Comparison of ENCODE assay signal across 8 cellular contexts in genomic region chr17:78838574-78839005, GRCh38. TPM values are rescaled to one million over a fixed set of nuclear protein-coding genes. Genes with fewer than 3 reads are reported as not detected.
DNase-seq lines count a peak whose midpoint lies in the region; ATAC-seq and TF ChIP-seq lines count a peak whose summit lies in the region.

No MANE protein-coding gene starts in this region.

- H3K9ac ChIP-seq in SK-N-MC (ENCODE audit: insufficient read length): peak overlapping the region; percentile 96

- peaks cover 55% of the 10 kb centered on the region for H3K79me2 ChIP-seq in hepatocyte

- peak overlapping the region; percentile 95 for H3K27ac Mint-ChIP-seq in activated CD8-positive, alpha-beta memory T cell treated with anti-CD3 and anti-CD28 coated beads, Interleukin-2, amount 10 ng/mL, durations not matched to agents 7 days and 5 days
- peak overlapping the region; percentile 59 for H3K27ac Mint-ChIP-seq in stimulated activated naive B cell treated with anti-CD40 and anti-IgM and Interleukin-4, amounts not matched to agents 10 μg/mL and 1 μg/mL and 100 μg/mL, for 72 hours

- peak overlapping the region; percentile 86 for H3K4me2 ChIP-seq in hepatocyte

- H3K9me3 Mint-ChIP-seq in activated CD8-positive, alpha-beta memory T cell treated with anti-CD3 and anti-CD28 coated beads, Interleukin-2, amount 10 ng/mL, durations not matched to agents 7 days and 5 days (ENCODE audit: low read depth): no peaks in the 10 kb centered on the region
- H3K9me3 Mint-ChIP-seq in stimulated activated naive B cell treated with anti-CD40 and anti-IgM and Interleukin-4, amounts not matched to agents 10 μg/mL and 1 μg/mL and 100 μg/mL, for 72 hours: no peaks in the 10 kb centered on the region

- CTCF ChIA-PET in activated CD8-positive, alpha-beta memory T cell treated with anti-CD3 and anti-CD28 coated beads, Interleukin-2, amount 10 ng/mL, durations not matched to agents 7 days and 5 days (lab: Charles Lee): no interaction called here

- H3K4me1 Mint-ChIP-seq in activated CD8-positive, alpha-beta memory T cell treated with anti-CD3 and anti-CD28 coated beads, Interleukin-2, amount 10 ng/mL, durations not matched to agents 7 days and 5 days: peaks cover 37% of the 10 kb centered on the region
- H3K4me1 Mint-ChIP-seq in stimulated activated naive B cell treated with anti-CD40 and anti-IgM and Interleukin-4, amounts not matched to agents 10 μg/mL and 1 μg/mL and 100 μg/mL, for 72 hours: peaks cover 28 to 42% of the 10 kb centered on the region in 2 donors

- H3K36me3 ChIP-seq in SK-N-MC (ENCODE audit: insufficient read depth, low read length) (peaks cover 42% of the 10 kb centered on the region), hepatocyte (replicated peaks; ENCODE audit: insufficient read depth, low read depth) (peaks cover 7% of the 10 kb centered on the region)

- H3K4me3 ChIP-seq in SK-N-MC (peak overlapping the region; percentile 94), hepatocyte (no peak overlapping the region)

- peak overlapping the region; percentile 89 for H3K4me3 Mint-ChIP-seq in activated CD8-positive, alpha-beta memory T cell treated with anti-CD3 and anti-CD28 coated beads, Interleukin-2, amount 10 ng/mL, durations not matched to agents 7 days and 5 days
- peak overlapping the region; percentile 90 for H3K4me3 Mint-ChIP-seq in stimulated activated naive B cell treated with anti-CD40 and anti-IgM and Interleukin-4, amounts not matched to agents 10 μg/mL and 1 μg/mL and 100 μg/mL, for 72 hours

- WGBS in hepatocyte (ENCODE audit: low lambda C conversion rate, missing lambda C conversion rate): 89% methylated on average over 22 of the region's 22 CpGs

- H3K9me2 ChIP-seq in hepatocyte (replicated peaks; ENCODE audit: insufficient read depth): no peaks in the 10 kb centered on the region

- H2AFZ ChIP-seq in hepatocyte: no peak overlapping the region

- no peak for ATAC-seq in activated CD8-positive, alpha-beta memory T cell treated with anti-CD3 and anti-CD28 coated beads, Interleukin-2, amount 10 ng/mL, durations not matched to agents 7 days and 5 days
- ATAC-seq in stimulated activated naive B cell treated with anti-CD40 and anti-IgM and Interleukin-4, amounts not matched to agents 10 μg/mL and 1 μg/mL and 100 μg/mL, for 72 hours (replicated peaks): no peak
- no peak for ATAC-seq in GM21825 (IDR thresholded peaks at IDR 0.05; ENCODE audit: unreplicated experiment)
- ATAC-seq in GM21619 (IDR thresholded peaks at IDR 0.05; ENCODE audit: unreplicated experiment): no peak
- ATAC-seq in GM21723 (IDR thresholded peaks at IDR 0.05; ENCODE audit: unreplicated experiment): no peak

- H3K9me3 ChIP-seq in SK-N-MC (ENCODE audit: low read depth, low read length) (no peaks in the 10 kb centered on the region), hepatocyte (ENCODE audit: low read depth) (no peaks in the 10 kb centered on the region)

- no peak for TF ChIP-seq CTCF in hepatocyte (IDR thresholded peaks at IDR 0.05; ENCODE audit: poor library complexity)

- H3K36me3 Mint-ChIP-seq in activated CD8-positive, alpha-beta memory T cell treated with anti-CD3 and anti-CD28 coated beads, Interleukin-2, amount 10 ng/mL, durations not matched to agents 7 days and 5 days: peaks cover 31% of the 10 kb centered on the region
- H3K36me3 Mint-ChIP-seq in stimulated activated naive B cell treated with anti-CD40 and anti-IgM and Interleukin-4, amounts not matched to agents 10 μg/mL and 1 μg/mL and 100 μg/mL, for 72 hours: peaks cover 20 to 28% of the 10 kb centered on the region in 2 donors

- no peaks in the 10 kb centered on the region for H3K27me3 ChIP-seq in hepatocyte

- H3K4me1 ChIP-seq in hepatocyte (ENCODE audit: insufficient read depth): peaks cover 13% of the 10 kb centered on the region

- H3K27ac ChIP-seq in SK-N-MC (no peak overlapping the region), hepatocyte (peak overlapping the region; percentile 99)

- H4K20me1 ChIP-seq in hepatocyte (ENCODE audit: insufficient read depth, poor library complexity, severe bottlenecking): peaks cover 12% of the 10 kb centered on the region

- no peak for DNase-seq in activated CD8-positive, alpha-beta memory T cell treated with anti-CD3 and anti-CD28 coated beads, Interleukin-2, amount 10 ng/mL, durations not matched to agents 7 days and 5 days
- no peak for DNase-seq in activated CD8-positive, alpha-beta memory T cell treated with anti-CD3 and anti-CD28 coated beads for 24 hours
- DNase-seq in SK-N-MC (ENCODE audit: low read depth, low spot score) (no peak), hepatocyte (ENCODE audit: low spot score) (no peak)
- no peak for DNase-seq in stimulated activated naive B cell treated with anti-CD40 and anti-IgM and Interleukin-4, amounts not matched to agents 10 μg/mL and 1 μg/mL and 100 μg/mL, for 72 hours

- H3K27me3 Mint-ChIP-seq in activated CD8-positive, alpha-beta memory T cell treated with anti-CD3 and anti-CD28 coated beads, Interleukin-2, amount 10 ng/mL, durations not matched to agents 7 days and 5 days: no peaks in the 10 kb centered on the region
- no peaks in the 10 kb centered on the region for H3K27me3 Mint-ChIP-seq in stimulated activated naive B cell treated with anti-CD40 and anti-IgM and Interleukin-4, amounts not matched to agents 10 μg/mL and 1 μg/mL and 100 μg/mL, for 72 hours

RNA-seq across cellular contexts. Expression of gene USP36, which starts 2.0 kb away (rescaled TPM):
- total RNA-seq in activated CD8-positive, alpha-beta memory T cell treated with anti-CD3 and anti-CD28 coated beads, Interleukin-2, amount 10 ng/mL, durations not matched to agents 7 days and 5 days: 10 to 100 TPM; 84.5 to 94.3 TPM
- 17.7 and 20.9 TPM in 2 replicates for total RNA-seq in hepatocyte
- polyA plus RNA-seq in hepatocyte: 26.2 and 31.6 TPM in 2 replicates

RNA-seq across cellular contexts. Expression of gene CYTH1, which starts 56.5 kb away (rescaled TPM):
- total RNA-seq in activated CD8-positive, alpha-beta memory T cell treated with anti-CD3 and anti-CD28 coated beads, Interleukin-2, amount 10 ng/mL, durations not matched to agents 7 days and 5 days: 100 to 1,000 TPM; 151 to 156 TPM
- 37.5 and 44.4 TPM in 2 replicates for total RNA-seq in hepatocyte
- 38.5 and 47.6 TPM in 2 replicates for polyA plus RNA-seq in hepatocyte
